21 cellular contexts compared by ENCODE assay signal in genomic region chr14:91877376-91877775, GRCh38.
"Had no signal": no experiment of that assay in that cellular context is flagged by ENCODE, and none has a peak within 500 bp of the region (broad histone marks: within the 10 kb centered on the region; RNA-seq: fewer than 3 reads in every experiment).

No MANE protein-coding gene starts in this region.

- H3K36me3 ChIP-seq: breast epithelium, pancreas, right lobe of liver had no signal

- H3K27ac Mint-ChIP-seq: activated CD4-positive, alpha-beta T cell treated with anti-CD3 and anti-CD28 coated beads, Interleukin-2, amount 10 ng/mL, durations not matched to agents 24 days and 14 days; activated CD8-positive, alpha-beta T cell treated with anti-CD3 and anti-CD28 coated beads for 36 hours; activated T-cell treated with anti-CD3 and anti-CD28 coated beads, Interleukin-2, amount 50 U/mL, for 24 hours; activated T-helper 2 cell treated with anti-CD3 and anti-CD28 coated beads, Interferon-gamma antibody, Interleukin-2, Interleukin-4, amounts not matched to agents 10 μg/mL and 5 μg/mL and 100 μg/mL, durations not matched to agents 14 hours and 24 hours and 36 hours; natural killer cell had no signal

- DNase-seq: activated CD4-positive, alpha-beta T cell treated with anti-CD3 and anti-CD28 coated beads, Interleukin-2, amount 10 ng/mL, durations not matched to agents 24 days and 14 days; activated CD8-positive, alpha-beta T cell treated with anti-CD3 and anti-CD28 coated beads for 36 hours; activated naive CD4-positive, alpha-beta T cell treated with Interleukin-2 at 50 U/mL for 16 hours; activated T-cell treated with anti-CD3 and anti-CD28 coated beads, Interleukin-2, amount 50 U/mL, for 24 hours; heart right ventricle; immature natural killer cell; left cardiac atrium; mesendoderm; natural killer cell; pancreas; right lobe of liver; small intestine; stimulated activated CD4-positive, alpha-beta T cell treated with anti-CD3 and anti-CD28 coated beads, Interleukin-15, amount 100 ng/mL, for 24 hours; stimulated activated CD4-positive, alpha-beta T cell treated with anti-CD3 and anti-CD28 coated beads, Interleukin-4, amount 100 ng/mL, for 24 hours; stimulated activated naive B cell treated with anti-CD40 and anti-IgM and Interleukin-4, amounts not matched to agents 10 μg/mL and 1 μg/mL and 100 μg/mL, for 72 hours had no signal

- H3K4me3 ChIP-seq: breast epithelium, coronary artery, heart right ventricle, pancreas, right lobe of liver, tibial nerve, vagina had no signal

- H3K36me3 Mint-ChIP-seq: natural killer cell; stimulated activated naive B cell treated with anti-CD40 and anti-IgM and Interleukin-4, amounts not matched to agents 10 μg/mL and 1 μg/mL and 100 μg/mL, for 72 hours had no signal

- H3K27me3 ChIP-seq: breast epithelium, pancreas, right lobe of liver, tibial nerve, vagina had no signal

- H3K27ac ChIP-seq: breast epithelium, coronary artery, heart right ventricle, pancreas, right lobe of liver, tibial nerve, vagina had no signal

- H3K4me3 Mint-ChIP-seq: activated CD4-positive, alpha-beta T cell treated with anti-CD3 and anti-CD28 coated beads, Interleukin-2, amount 10 ng/mL, durations not matched to agents 24 days and 14 days; activated CD8-positive, alpha-beta T cell treated with anti-CD3 and anti-CD28 coated beads for 36 hours; activated T-cell treated with anti-CD3 and anti-CD28 coated beads, Interleukin-2, amount 50 U/mL, for 24 hours; immature natural killer cell; natural killer cell; stimulated activated naive B cell treated with anti-CD40 and anti-IgM and Interleukin-4, amounts not matched to agents 10 μg/mL and 1 μg/mL and 100 μg/mL, for 72 hours had no signal

- H3K27me3 Mint-ChIP-seq: activated CD4-positive, alpha-beta T cell treated with anti-CD3 and anti-CD28 coated beads, Interleukin-2, amount 10 ng/mL, durations not matched to agents 24 days and 14 days; activated CD8-positive, alpha-beta T cell treated with anti-CD3 and anti-CD28 coated beads for 36 hours; activated T-cell treated with anti-CD3 and anti-CD28 coated beads, Interleukin-2, amount 50 U/mL, for 24 hours; stimulated activated naive B cell treated with anti-CD40 and anti-IgM and Interleukin-4, amounts not matched to agents 10 μg/mL and 1 μg/mL and 100 μg/mL, for 72 hours had no signal

- H3K9me3 ChIP-seq: breast epithelium, heart right ventricle, pancreas, right lobe of liver, tibial nerve, vagina had no signal

- H3K9me3 Mint-ChIP-seq: activated CD8-positive, alpha-beta T cell treated with anti-CD3 and anti-CD28 coated beads for 36 hours; activated T-cell treated with anti-CD3 and anti-CD28 coated beads, Interleukin-2, amount 50 U/mL, for 24 hours; activated T-helper 2 cell treated with anti-CD3 and anti-CD28 coated beads, Interferon-gamma antibody, Interleukin-2, Interleukin-4, amounts not matched to agents 10 μg/mL and 5 μg/mL and 100 μg/mL, durations not matched to agents 14 hours and 24 hours and 36 hours; immature natural killer cell; natural killer cell; stimulated activated naive B cell treated with anti-CD40 and anti-IgM and Interleukin-4, amounts not matched to agents 10 μg/mL and 1 μg/mL and 100 μg/mL, for 72 hours had no signal

- ATAC-seq: activated CD8-positive, alpha-beta T cell treated with anti-CD3 and anti-CD28 coated beads for 36 hours; esophagus mucosa; heart right ventricle; left cardiac atrium; natural killer cell; pancreas; right lobe of liver; stimulated activated naive B cell treated with anti-CD40 and anti-IgM and Interleukin-4, amounts not matched to agents 10 μg/mL and 1 μg/mL and 100 μg/mL, for 72 hours had no signal
